In the genomic region with DNA sequence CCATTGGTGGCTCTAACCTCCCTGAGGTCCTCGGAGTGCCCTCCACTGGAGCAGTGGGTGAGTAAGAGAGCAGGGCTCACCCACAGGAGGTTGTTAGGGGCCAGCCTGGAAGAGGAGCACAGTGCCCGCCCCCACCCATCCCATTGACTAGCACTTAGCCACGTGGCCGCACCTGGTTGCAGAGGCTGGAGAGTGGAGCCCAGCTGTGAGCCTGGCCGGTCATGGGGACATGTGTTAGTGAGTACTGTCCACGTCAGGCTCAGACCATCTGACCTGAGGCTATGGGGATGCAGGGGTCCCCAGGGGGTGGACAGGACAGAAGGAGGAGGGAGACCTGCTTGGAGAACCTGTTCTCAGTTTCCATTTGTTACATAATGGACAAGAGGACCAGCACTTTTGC, we compare ENCODE assay signal across 18 cellular contexts.
DNase-seq lines count a peak whose midpoint lies in the region; ATAC-seq lines count a peak whose summit lies in the region.
"Had no signal": no experiment of that assay in that cellular context is flagged by ENCODE, and none has a peak within 500 bp of the region (broad histone marks: within the 10 kb centered on the region; RNA-seq: fewer than 3 reads in every experiment).

No MANE protein-coding gene starts in this region.

- peaks cover 23% of the 10 kb centered on the region for H3K27me3 ChIP-seq in NT2/D1 (ENCODE audit: insufficient read depth, insufficient read length)
- H3K27me3 ChIP-seq: left lung had no signal

- H3K9ac ChIP-seq in NT2/D1 (ENCODE audit: insufficient read length, low read depth), result peak overlapping the region; percentile 26
- H3K9ac ChIP-seq: GM23248 had no signal

- no peak overlapping the region for H3K4me3 ChIP-seq in NT2/D1 (ENCODE audit: insufficient read length, low read depth)
- H3K4me3 ChIP-seq: GM23248, left lung had no signal

- DNase-seq in stimulated activated naive CD8-positive, alpha-beta T cell treated with anti-CD3 and anti-CD28 coated beads, Interleukin-15, amount 100 ng/mL, for 72 hours, result no peak
- DNase-seq in stimulated activated naive CD8-positive, alpha-beta T cell treated with anti-CD3 and anti-CD28 coated beads, Interleukin-15, Interleukin-2, amounts not matched to agents 100 U/mL and 50 U/mL, for 24 hours, result no peak
- DNase-seq in NT2/D1 (ENCODE audit: low read depth, low spot score) (no peak), memory B cell (ENCODE audit: low spot score in 2 of 2) (no peak), NCI-H345 (lab: John Stamatoyannopoulos, UW) (no peak), NCI-H2171 (lab: John Stamatoyannopoulos, UW) (no peak)
- DNase-seq: activated T-cell treated with anti-CD3 and anti-CD28 coated beads for 4 hours; HFFc6; hypothalamus; left lung; NCI-H1930; stimulated activated CD4-positive, alpha-beta T cell treated with anti-CD3 and anti-CD28 coated beads, Interleukin-4, amount 100 ng/mL, for 1 hour had no signal

- peak overlapping the region; percentile 91 to 95 for H3K4me3 Mint-ChIP-seq in stimulated activated naive CD8-positive, alpha-beta T cell treated with anti-CD3 and anti-CD28 coated beads, Interleukin-15, amount 100 ng/mL, for 72 hours
- peak overlapping the region; percentile 96 for H3K4me3 Mint-ChIP-seq in memory B cell

- peaks cover 13% of the 10 kb centered on the region for H3K4me1 ChIP-seq in NT2/D1 (ENCODE audit: insufficient read depth, insufficient read length)

- H3K36me3 Mint-ChIP-seq in memory B cell, result peaks cover 13% of the 10 kb centered on the region
- H3K36me3 Mint-ChIP-seq: natural killer cell treated with Interleukin-12 subunit alpha and Interleukin-12 subunit beta and Interleukin-15 and Interleukin-18, amount 100 ng/mL, for 72 hours had no signal

- H3K9me3 Mint-ChIP-seq in stimulated activated naive CD8-positive, alpha-beta T cell treated with anti-CD3 and anti-CD28 coated beads, Interleukin-15, amount 100 ng/mL, for 72 hours, result peaks cover 0 to 10% of the 10 kb centered on the region in 2 donors
- H3K9me3 Mint-ChIP-seq in memory B cell, result no peaks in the 10 kb centered on the region
- H3K9me3 Mint-ChIP-seq: natural killer cell treated with Interleukin-12 subunit alpha and Interleukin-12 subunit beta and Interleukin-15 and Interleukin-18, amount 100 ng/mL, for 72 hours had no signal

- ATAC-seq in stimulated activated naive CD8-positive, alpha-beta T cell treated with anti-CD3 and anti-CD28 coated beads, Interleukin-15, amount 100 ng/mL, for 72 hours, result no peak
- no peak for ATAC-seq in stimulated activated naive CD8-positive, alpha-beta T cell treated with anti-CD3 and anti-CD28 coated beads, Interleukin-15, Interleukin-2, amounts not matched to agents 100 U/mL and 50 U/mL, for 24 hours
- ATAC-seq in memory B cell (ENCODE audit: low read depth), result no peak
- no peak for ATAC-seq in HG02678 (IDR thresholded peaks at IDR 0.05; ENCODE audit: unreplicated experiment)
- ATAC-seq in HG03135 (IDR thresholded peaks at IDR 0.05; ENCODE audit: unreplicated experiment), result no peak
- ATAC-seq: activated CD4-positive, alpha-beta T cell treated with anti-CD3 and anti-CD28 coated beads for 36 hours; left lung; natural killer cell treated with Interleukin-12 subunit alpha and Interleukin-12 subunit beta and Interleukin-15 and Interleukin-18, amount 100 ng/mL, for 72 hours; right cardiac atrium had no signal

- H3K27me3 Mint-ChIP-seq in stimulated activated naive CD8-positive, alpha-beta T cell treated with anti-CD3 and anti-CD28 coated beads, Interleukin-15, amount 100 ng/mL, for 72 hours, result no peaks in the 10 kb centered on the region
- no peaks in the 10 kb centered on the region for H3K27me3 Mint-ChIP-seq in memory B cell
- H3K27me3 Mint-ChIP-seq: activated CD4-positive, alpha-beta T cell treated with anti-CD3 and anti-CD28 coated beads for 36 hours had no signal

- H3K36me3 ChIP-seq in NT2/D1 (ENCODE audit: insufficient read depth, insufficient read length, low read length), result peaks cover 20% of the 10 kb centered on the region

- H3K4me1 Mint-ChIP-seq in stimulated activated naive CD8-positive, alpha-beta T cell treated with anti-CD3 and anti-CD28 coated beads, Interleukin-15, amount 100 ng/mL, for 72 hours, result peaks cover 18% of the 10 kb centered on the region
- peaks cover 10% of the 10 kb centered on the region for H3K4me1 Mint-ChIP-seq in memory B cell

- H3K9me3 ChIP-seq in NT2/D1 (ENCODE audit: insufficient read depth, low read length), result no peaks in the 10 kb centered on the region
- H3K9me3 ChIP-seq: left lung had no signal

- H3K27ac Mint-ChIP-seq in stimulated activated naive CD8-positive, alpha-beta T cell treated with anti-CD3 and anti-CD28 coated beads, Interleukin-15, amount 100 ng/mL, for 72 hours, result no peak overlapping the region
- H3K27ac Mint-ChIP-seq in memory B cell, result no peak overlapping the region
- H3K27ac Mint-ChIP-seq: activated CD4-positive, alpha-beta T cell treated with anti-CD3 and anti-CD28 coated beads for 36 hours; HFFc6 had no signal
